In the genomic region with DNA sequence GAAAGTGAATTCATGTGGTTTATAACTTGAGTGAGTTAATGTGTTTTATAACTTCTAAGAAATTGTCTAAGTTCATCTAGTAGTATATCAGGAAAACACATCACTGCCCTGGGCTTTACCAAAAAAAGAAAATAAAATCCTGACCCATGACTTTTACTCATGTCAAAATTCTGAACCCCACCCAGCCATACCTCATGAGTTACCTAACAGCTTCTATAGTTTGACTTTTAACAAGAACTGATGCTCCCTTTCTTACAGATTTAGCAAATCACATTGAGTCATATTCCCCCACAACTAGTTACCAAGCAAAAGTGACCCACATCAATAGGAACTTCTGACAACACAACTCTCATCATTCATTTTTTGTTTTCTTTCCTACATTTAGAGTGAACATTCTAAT, we compare ENCODE assay signal across 15 cellular contexts. TPM values are rescaled to one million over a fixed set of nuclear protein-coding genes. Genes with fewer than 3 reads are reported as not detected.
DNase-seq lines count a peak whose midpoint lies in the region; ATAC-seq and TF ChIP-seq lines count a peak whose summit lies in the region.
"Had no signal": no experiment of that assay in that cellular context is flagged by ENCODE, and none has a peak within 500 bp of the region (broad histone marks: within the 10 kb centered on the region; RNA-seq: fewer than 3 reads in every experiment).

No MANE protein-coding gene starts in this region.

- H3K79me2 ChIP-seq in GM23338 (replicated peaks; ENCODE audit: insufficient read depth): no peaks in the 10 kb centered on the region
- H3K79me2 ChIP-seq in hepatocyte: no peaks in the 10 kb centered on the region

- H3K27me3 ChIP-seq in GM23338 (ENCODE audit: insufficient read depth) (no peaks in the 10 kb centered on the region), hepatocyte (no peaks in the 10 kb centered on the region)
- H3K27me3 ChIP-seq: BLaER1 had no signal

- ATAC-seq in GM23338 (no peak), GM21576 (IDR thresholded peaks at IDR 0.05; ENCODE audit: unreplicated experiment) (no peak), GM18498 (IDR thresholded peaks at IDR 0.05; ENCODE audit: unreplicated experiment) (no peak)
- no peak for ATAC-seq in effector memory CD8-positive, alpha-beta T cell (replicated peaks)
- ATAC-seq: CD8-positive, alpha-beta T cell had no signal

- H3K27ac Mint-ChIP-seq in GM23338: peak overlapping the region; percentile 1; the same call in 1 of the 2 replicates
- H3K27ac Mint-ChIP-seq in type B pancreatic cell: peak overlapping the region; percentile 86
- no peak overlapping the region for H3K27ac Mint-ChIP-seq in effector memory CD8-positive, alpha-beta T cell
- H3K27ac Mint-ChIP-seq: CD8-positive, alpha-beta T cell had no signal

- TF ChIP-seq CTCF in GM23338 (conservative IDR thresholded peaks at IDR 0.05; ENCODE audit: low read depth in 2 of 2): no peak
- TF ChIP-seq CTCF in hepatocyte (IDR thresholded peaks at IDR 0.05; ENCODE audit: poor library complexity): no peak
- no peak for TF ChIP-seq CTCF in type B pancreatic cell (conservative IDR thresholded peaks at IDR 0.05)

- H3K36me3 ChIP-seq in GM23338 (ENCODE audit: insufficient read depth): no peaks in the 10 kb centered on the region
- no peaks in the 10 kb centered on the region for H3K36me3 ChIP-seq in hepatocyte (replicated peaks; ENCODE audit: insufficient read depth, low read depth)
- H3K36me3 ChIP-seq: BLaER1, HAP-1 had no signal

- H3K4me3 Mint-ChIP-seq in GM23338: no peak overlapping the region
- H3K4me3 Mint-ChIP-seq in type B pancreatic cell: no peak overlapping the region
- H3K4me3 Mint-ChIP-seq in effector memory CD8-positive, alpha-beta T cell: no peak overlapping the region
- H3K4me3 Mint-ChIP-seq: CD8-positive, alpha-beta T cell had no signal

- H2AFZ ChIP-seq in GM23338: no peak overlapping the region
- no peak overlapping the region for H2AFZ ChIP-seq in hepatocyte

- H3K9me2 ChIP-seq in GM23338 (ENCODE audit: insufficient read depth) (no peaks in the 10 kb centered on the region), hepatocyte (replicated peaks; ENCODE audit: insufficient read depth) (no peaks in the 10 kb centered on the region)

- H3K9me3 Mint-ChIP-seq in GM23338 (no peaks in the 10 kb centered on the region), type B pancreatic cell (no peaks in the 10 kb centered on the region)
- peaks cover 4 to 14% of the 10 kb centered on the region in 2 donors for H3K9me3 Mint-ChIP-seq in effector memory CD8-positive, alpha-beta T cell

- H3K36me3 Mint-ChIP-seq in GM23338 (ENCODE audit: low read depth) (no peaks in the 10 kb centered on the region), type B pancreatic cell (no peaks in the 10 kb centered on the region)
- H3K36me3 Mint-ChIP-seq in effector memory CD8-positive, alpha-beta T cell (ENCODE audit: insufficient read depth): no peaks in the 10 kb centered on the region
- H3K36me3 Mint-ChIP-seq: CD8-positive, alpha-beta T cell had no signal

- DNase-seq in GM23338 (ENCODE audit: low spot score) (no peak), MV-4-11 (lab: John Stamatoyannopoulos, UW) (peak; percentile 18), hepatocyte (ENCODE audit: low spot score) (no peak), type B pancreatic cell (ENCODE audit: extremely low spot score, unreplicated experiment) (no peak)
- no peak for DNase-seq in effector memory CD8-positive, alpha-beta T cell
- DNase-seq: 8988T; Calu3; CD8-positive, alpha-beta T cell; DMS79 treated with DMSO at 0.1 percent for 48 hours had no signal

- H3K4me2 ChIP-seq in GM23338 (no peak overlapping the region), hepatocyte (no peak overlapping the region)
- H3K4me2 ChIP-seq: BLaER1 had no signal

- H4K20me1 ChIP-seq in GM23338 (replicated peaks; ENCODE audit: insufficient read depth) (no peaks in the 10 kb centered on the region), hepatocyte (ENCODE audit: insufficient read depth, poor library complexity, severe bottlenecking) (no peaks in the 10 kb centered on the region)
- H4K20me1 ChIP-seq: BLaER1 had no signal

- no peaks in the 10 kb centered on the region for H3K9me3 ChIP-seq in hepatocyte (ENCODE audit: low read depth)
- H3K9me3 ChIP-seq: BLaER1, HAP-1 had no signal

- peaks cover 3% of the 10 kb centered on the region; the same call in 2 of the 3 replicates for H3K4me1 Mint-ChIP-seq in GM23338
- peaks cover 5% of the 10 kb centered on the region for H3K4me1 Mint-ChIP-seq in type B pancreatic cell (ENCODE audit: unreplicated experiment)
- no peaks in the 10 kb centered on the region for H3K4me1 Mint-ChIP-seq in effector memory CD8-positive, alpha-beta T cell (ENCODE audit: low read depth in 2 of 2)

- no peaks in the 10 kb centered on the region for H3F3A ChIP-seq in GM23338 (replicated peaks; ENCODE audit: low read depth)

- H3K4me1 ChIP-seq in GM23338 (ENCODE audit: insufficient read depth): peaks cover 6% of the 10 kb centered on the region; the same call in 1 of the 2 replicates
- H3K4me1 ChIP-seq in hepatocyte (ENCODE audit: insufficient read depth): no peaks in the 10 kb centered on the region
- H3K4me1 ChIP-seq: BLaER1 had no signal

- H3K4me3 ChIP-seq in GM23338: no peak overlapping the region
- H3K4me3 ChIP-seq in hepatocyte: no peak overlapping the region
- H3K4me3 ChIP-seq: BLaER1, HAP-1 had no signal

- no peak overlapping the region for H3K27ac ChIP-seq in GM23338 (ENCODE audit: low read depth)
- H3K27ac ChIP-seq in hepatocyte: peak overlapping the region; percentile 16
- H3K27ac ChIP-seq: BLaER1, HL-60 had no signal

- H3K27me3 Mint-ChIP-seq in GM23338 (ENCODE audit: insufficient read depth, low read depth, poor library complexity): peaks cover 3% of the 10 kb centered on the region
- no peaks in the 10 kb centered on the region for H3K27me3 Mint-ChIP-seq in type B pancreatic cell
- no peaks in the 10 kb centered on the region for H3K27me3 Mint-ChIP-seq in effector memory CD8-positive, alpha-beta T cell

TF ChIP-seq in GM23338, 12 proteins besides CTCF, POLR2A, EP300 and RAD21 (continues in another document):
- no peak for TF ChIP-seq JUNB (IDR thresholded peaks at IDR 0.05; ENCODE audit: unreplicated experiment)
- no peak for TF ChIP-seq EZH2 (IDR thresholded peaks at IDR 0.05; ENCODE audit: low read depth, unreplicated experiment)
- TF ChIP-seq, protein P1, sequence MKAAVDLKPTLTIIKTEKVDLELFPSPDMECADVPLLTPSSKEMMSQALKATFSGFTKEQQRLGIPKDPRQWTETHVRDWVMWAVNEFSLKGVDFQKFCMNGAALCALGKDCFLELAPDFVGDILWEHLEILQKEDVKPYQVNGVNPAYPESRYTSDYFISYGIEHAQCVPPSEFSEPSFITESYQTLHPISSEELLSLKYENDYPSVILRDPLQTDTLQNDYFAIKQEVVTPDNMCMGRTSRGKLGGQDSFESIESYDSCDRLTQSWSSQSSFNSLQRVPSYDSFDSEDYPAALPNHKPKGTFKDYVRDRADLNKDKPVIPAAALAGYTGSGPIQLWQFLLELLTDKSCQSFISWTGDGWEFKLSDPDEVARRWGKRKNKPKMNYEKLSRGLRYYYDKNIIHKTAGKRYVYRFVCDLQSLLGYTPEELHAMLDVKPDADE (IDR thresholded peaks at IDR 0.05): no peak
- TF ChIP-seq CREB1 (CRISPR knock-in tag; IDR thresholded peaks at IDR 0.05; ENCODE audit: low read depth): no peak
- TF ChIP-seq ZNF331 (CRISPR knock-in tag; IDR thresholded peaks at IDR 0.05; ENCODE audit: low read depth): no peak
- TF ChIP-seq STAT1 (IDR thresholded peaks at IDR 0.05; ENCODE audit: unreplicated experiment): no peak
- no peak for TF ChIP-seq NANOG (IDR thresholded peaks at IDR 0.05; ENCODE audit: borderline replicate concordance)

RNA-seq across cellular contexts. Expression of a gene that starts 57.3 kb away (rescaled TPM):
- 1.7 and 3.2 TPM in 2 replicates for total RNA-seq in GM23338 (2014; rRNA removed; shearing (Covaris generic))
- polyA plus RNA-seq in GM23338 (2016; fragmentation: Nextera tagmentation; extraction: Ambion mirVana) (0.66 and 1.2 TPM in 2 replicates), hepatocyte (2.8 and 7.1 TPM in 2 replicates)
- total RNA-seq in hepatocyte (10.3 and 15.8 TPM in 2 replicates), type B pancreatic cell (ENCODE audit: low replicate concordance) (20.7 and 26.2 TPM in 2 replicates)
- total RNA-seq: A673; CD8-positive, alpha-beta T cell had no signal

Comparison
In these comparisons a context has a peak if more than half of its experiments do, and no peak if none do; other contexts are left out.
1. H3K27ac Mint-ChIP-seq: peak in GM23338 (single experiment) and type B pancreatic cell (single experiment); none in effector memory CD8-positive, alpha-beta T cell (0 of 2).